Comparison of ENCODE assay signal across 8 cellular contexts in the genomic region with DNA sequence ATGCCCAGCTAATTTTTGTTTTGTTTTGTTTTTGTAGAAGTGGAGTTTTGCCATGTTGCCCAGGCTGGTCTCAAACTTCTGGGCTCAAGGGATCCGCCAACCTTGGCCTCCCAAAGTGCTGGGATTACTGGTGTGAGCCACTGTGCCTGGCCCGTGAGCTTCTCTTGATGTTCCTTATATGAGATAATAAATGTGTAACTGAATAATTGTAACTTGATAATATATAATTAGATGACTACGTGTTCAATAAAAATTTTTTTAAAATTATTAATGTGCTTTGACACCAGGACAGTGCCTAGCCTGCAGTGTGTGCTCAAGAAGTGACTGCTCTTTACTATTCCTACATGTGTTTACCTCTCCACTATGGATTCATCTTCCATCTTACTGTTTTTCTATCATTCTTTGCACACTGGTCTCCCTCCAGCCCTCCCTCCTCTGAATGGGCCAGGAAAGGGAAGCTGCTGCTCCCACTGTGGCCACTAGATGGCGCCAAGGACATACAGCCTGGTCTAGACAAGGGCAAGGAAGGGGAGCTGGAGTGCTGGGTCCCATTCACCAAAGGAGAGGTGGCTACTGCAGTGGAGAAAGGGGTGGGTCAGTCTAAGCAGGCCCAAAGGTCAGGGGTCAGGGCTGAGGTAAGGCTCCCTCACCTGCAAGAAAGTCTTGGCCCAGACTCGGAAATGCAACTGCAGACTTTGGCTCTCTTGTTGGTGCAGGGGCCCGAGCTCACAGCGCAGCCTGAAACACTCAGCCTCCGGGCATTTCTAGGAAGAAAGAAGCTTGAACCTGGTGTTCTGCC. TPM values are rescaled to one million over a fixed set of nuclear protein-coding genes. Genes with fewer than 3 reads are reported as not detected.
A peak's percentile ranks its signal among the peaks of the same experiment; 100 is the strongest.
DNase-seq lines count a peak whose midpoint lies in the region; ATAC-seq, FAIRE-seq and TF ChIP-seq lines count a peak whose summit lies in the region.

No MANE protein-coding gene starts in this region.

- in situ Hi-C loops in T47D (cut with HindIII; ENCODE audit: low pct_unique_long_range_greater_than_20kb, low sequenced_read_pairs), result no loop called here

- no peaks in the 10 kb centered on the region for H3K4me1 ChIP-seq in kidney (ENCODE audit: control insufficient read depth in 1 of 2, insufficient read depth in 1 of 2, low read depth in 1 of 2, low read length in 2 of 2)

- intact Hi-C loops in kidney (cut with DNase I), result no loop called here

- H3K27ac ChIP-seq in WERI-Rb-1 (no peak overlapping the region), kidney (ENCODE audit: low read depth in 2 of 2, low read length in 2 of 2) (no peak overlapping the region)

- ATAC-seq in HG02798 (IDR thresholded peaks at IDR 0.05; ENCODE audit: poor library complexity, unreplicated experiment), result peak; percentile 80

- no peak overlapping the region for H3K9ac ChIP-seq in kidney (ENCODE audit: low read length in 2 of 2)

- H3K4me3 ChIP-seq in GM12864 (ENCODE audit: low read depth, low read length), result no peak overlapping the region
- H3K4me3 ChIP-seq in WERI-Rb-1 (ENCODE audit: low read depth, low read length), result no peak overlapping the region
- H3K4me3 ChIP-seq in kidney (ENCODE audit: low read length in 2 of 2), result no peak overlapping the region

- peaks cover 42% of the 10 kb centered on the region for H3K36me3 ChIP-seq in WERI-Rb-1
- H3K36me3 ChIP-seq in kidney (ENCODE audit: control insufficient read depth in 1 of 2, insufficient read depth in 2 of 2, low read length in 2 of 2), result peaks cover 0 to 3% of the 10 kb centered on the region in 2 donors

- no peaks in the 10 kb centered on the region for H3K27me3 ChIP-seq in WERI-Rb-1 (ENCODE audit: insufficient read depth, low read depth, severe bottlenecking)

- TF ChIP-seq CTCF in GM12864 (IDR thresholded peaks at IDR 0.05; ENCODE audit: low read depth, low read length, missing control alignments), result peak; percentile 98
- TF ChIP-seq CTCF in WERI-Rb-1 (IDR thresholded peaks at IDR 0.05; ENCODE audit: low read depth, low read length), result peak; percentile 97
- TF ChIP-seq CTCF in kidney (IDR thresholded peaks at IDR 0.05; ENCODE audit: borderline replicate concordance, extremely low read depth, insufficient read depth), result peak; percentile 98

- H3K9me3 ChIP-seq in WERI-Rb-1 (ENCODE audit: severe bottlenecking), result no peaks in the 10 kb centered on the region
- no peaks in the 10 kb centered on the region for H3K9me3 ChIP-seq in kidney (ENCODE audit: control insufficient read depth in 1 of 2, low read length in 2 of 2)

- no peak for FAIRE-seq in kidney (lab: Jason Lieb, UNC)

- no peak for DNase-seq in GM12864 (ENCODE audit: low read depth)
- peak; percentile 46 for DNase-seq in NCI-H2171 (lab: John Stamatoyannopoulos, UW)
- DNase-seq in WERI-Rb-1, result peak; percentile 86
- DNase-seq in T47D (ENCODE audit: low read depth in 1 of 2, low spot score in 1 of 2), result peak; percentile 89 to 91
- peak; percentile 92 for DNase-seq in kidney
- peak; percentile 81 to 87 for DNase-seq in stimulated activated CD4-positive, alpha-beta T cell treated with anti-CD3 and anti-CD28 coated beads, Interleukin-1b, Interleukin-23, amount 100 ng/mL, for 4 hours (ENCODE audit: low read depth in 2 of 2)
- DNase-seq in GF-D8 (lab: John Stamatoyannopoulos, UW), result no peak

RNA-seq across cellular contexts. Expression of a gene that starts 14.7 kb away (rescaled TPM):
- 16.6 TPM for total RNA-seq in kidney
- polyA plus RNA-seq in kidney (ENCODE audit: insufficient read depth, low read depth, low replicate concordance), result 10.2 TPM

RNA-seq across cellular contexts. Expression of a gene that starts 19.9 kb away (rescaled TPM):
- total RNA-seq in kidney, result 65.6 TPM
- polyA plus RNA-seq in kidney (ENCODE audit: insufficient read depth, low read depth, low replicate concordance), result 11.4 TPM

RNA-seq across cellular contexts. Expression of a gene that starts 34.9 kb away (rescaled TPM):
- 1.7 TPM for total RNA-seq in kidney
- not detected for polyA plus RNA-seq in kidney (ENCODE audit: insufficient read depth, low read depth, low replicate concordance)

Comparison
In these comparisons a context has a peak if more than half of its experiments do, and no peak if none do; other contexts are left out.
1. DNase-seq: peak in NCI-H2171 (single experiment), WERI-Rb-1 (single experiment), T47D (2 of 2), kidney (single experiment) and stimulated activated CD4-positive, alpha-beta T cell treated with anti-CD3 and anti-CD28 coated beads, Interleukin-1b, Interleukin-23, amount 100 ng/mL, for 4 hours (2 of 2); none in GM12864 (single experiment) and GF-D8 (single experiment).
2. Peak in every context shown above with its lines, with median percentiles within 50 percentile points of each other: CTCF ChIP-seq.